In genomic region chr9:138020795-138021182, GRCh38 we compare ENCODE assay signal across 21 cellular contexts.
"Had no signal": no experiment of that assay in that cellular context is flagged by ENCODE, and none has a peak within 500 bp of the region (broad histone marks: within the 10 kb centered on the region; RNA-seq: fewer than 3 reads in every experiment).

No MANE protein-coding gene starts in this region.

- H3K4me1 Mint-ChIP-seq: activated CD4-positive, alpha-beta T cell treated with anti-CD3 and anti-CD28 coated beads, Interleukin-2, amount 10 ng/mL, durations not matched to agents 7 days and 5 days; activated naive CD8-positive, alpha-beta T cell treated with anti-CD3 and anti-CD28 coated beads for 36 hours; activated T-helper 17 cell treated with anti-CD3 and anti-CD28 coated beads, Interleukin-2, amount 50 U/mL, for 72 hours; immature natural killer cell; mesothelial cell of epicardium had no signal

- H3K4me1 ChIP-seq: neural progenitor cell had no signal

- DNase-seq: activated CD4-positive, alpha-beta T cell treated with anti-CD3 and anti-CD28 coated beads, Interleukin-2, amount 10 ng/mL, durations not matched to agents 7 days and 5 days; activated naive CD4-positive, alpha-beta T cell treated with Interleukin-2 at 50 U/mL for 16 hours; activated naive CD8-positive, alpha-beta T cell treated with anti-CD3 and anti-CD28 coated beads for 36 hours; activated T-cell treated with anti-CD3 and anti-CD28 coated beads, Interleukin-2, amount 50 U/mL, for 1 hour; central memory CD4-positive, alpha-beta T cell; effector memory CD4-positive, alpha-beta T cell; foreskin melanocyte; immature natural killer cell; naive thymus-derived CD8-positive, alpha-beta T cell; retina; stimulated activated CD4-positive, alpha-beta T cell treated with anti-CD3 and anti-CD28 coated beads, Interleukin-4, amount 100 ng/mL, for 1 hour; T-helper 2 cell; transverse colon had no signal

- H3K9me3 ChIP-seq: spleen, suprapubic skin, transverse colon had no signal

- H3K36me3 ChIP-seq: neural progenitor cell, spleen, suprapubic skin, transverse colon had no signal

- H3K36me3 Mint-ChIP-seq: activated naive CD8-positive, alpha-beta T cell treated with anti-CD3 and anti-CD28 coated beads for 36 hours; immature natural killer cell; mesothelial cell of epicardium; naive thymus-derived CD8-positive, alpha-beta T cell; neural progenitor cell had no signal

- H3K27ac ChIP-seq: hepatocyte, neural progenitor cell, spleen, suprapubic skin, transverse colon had no signal

- H3K9me3 Mint-ChIP-seq: activated CD4-positive, alpha-beta T cell treated with anti-CD3 and anti-CD28 coated beads, Interleukin-2, amount 10 ng/mL, durations not matched to agents 7 days and 5 days; activated naive CD8-positive, alpha-beta T cell treated with anti-CD3 and anti-CD28 coated beads for 36 hours; activated T-helper 17 cell treated with anti-CD3 and anti-CD28 coated beads, Interleukin-2, amount 50 U/mL, for 72 hours; immature natural killer cell; mesothelial cell of epicardium; naive thymus-derived CD8-positive, alpha-beta T cell; neural progenitor cell; stimulated activated naive CD8-positive, alpha-beta T cell treated with anti-CD3 and anti-CD28 coated beads, Interleukin-15, Interleukin-2, amounts not matched to agents 100 ng/mL and 50 ng/mL, for 24 hours had no signal

- H3K27ac Mint-ChIP-seq: activated CD4-positive, alpha-beta T cell treated with anti-CD3 and anti-CD28 coated beads, Interleukin-2, amount 10 ng/mL, durations not matched to agents 7 days and 5 days; activated naive CD8-positive, alpha-beta T cell treated with anti-CD3 and anti-CD28 coated beads for 36 hours; activated T-helper 17 cell treated with anti-CD3 and anti-CD28 coated beads, Interleukin-2, amount 50 U/mL, for 72 hours; immature natural killer cell; mesothelial cell of epicardium; neural progenitor cell; progenitor cell of endocrine pancreas; stimulated activated naive CD8-positive, alpha-beta T cell treated with anti-CD3 and anti-CD28 coated beads, Interleukin-15, Interleukin-2, amounts not matched to agents 100 ng/mL and 50 ng/mL, for 24 hours had no signal

- H3K4me3 ChIP-seq: hepatocyte, neural progenitor cell, spleen, suprapubic skin, transverse colon had no signal

- H3K4me3 Mint-ChIP-seq: activated CD4-positive, alpha-beta T cell treated with anti-CD3 and anti-CD28 coated beads, Interleukin-2, amount 10 ng/mL, durations not matched to agents 7 days and 5 days; activated naive CD8-positive, alpha-beta T cell treated with anti-CD3 and anti-CD28 coated beads for 36 hours; activated T-helper 17 cell treated with anti-CD3 and anti-CD28 coated beads, Interleukin-2, amount 50 U/mL, for 72 hours; immature natural killer cell; mesothelial cell of epicardium; naive thymus-derived CD8-positive, alpha-beta T cell; neural progenitor cell; stimulated activated naive CD8-positive, alpha-beta T cell treated with anti-CD3 and anti-CD28 coated beads, Interleukin-15, Interleukin-2, amounts not matched to agents 100 ng/mL and 50 ng/mL, for 24 hours had no signal
